ENCODE assay signal across 1 cellular context in the genomic region with DNA sequence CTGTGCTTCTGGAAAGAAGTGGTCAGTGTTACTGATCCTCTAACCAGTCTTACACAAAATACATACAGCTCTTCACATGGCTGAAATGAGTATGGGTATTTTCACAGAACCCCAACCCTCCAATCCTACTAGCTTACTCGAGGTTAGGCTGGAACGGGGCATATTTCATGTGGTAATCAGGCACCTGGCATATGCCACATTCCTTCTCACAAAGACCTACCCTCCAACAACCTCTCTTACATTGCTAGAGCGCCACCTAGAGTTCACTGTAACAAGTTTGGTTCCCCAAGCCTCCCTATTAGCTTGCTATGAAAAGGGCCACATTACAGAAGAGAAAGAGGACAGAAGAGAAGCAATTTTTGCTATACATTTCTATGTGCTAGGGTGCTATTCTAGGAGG.
TF ChIP-seq lines count a peak whose summit lies in the region.

No MANE protein-coding gene starts in this region.

TF ChIP-seq in HCT116, 20 proteins besides CTCF, POLR2A, EP300 and RAD21 (continued from another document):
- TF ChIP-seq ZNF274 (IDR thresholded peaks at IDR 0.05; ENCODE audit: low read depth, low read length): no peak
- no peak for TF ChIP-seq JUND (IDR thresholded peaks at IDR 0.05)
- no peak for TF ChIP-seq EZH2 (IDR thresholded peaks at IDR 0.05)
- no peak for TF ChIP-seq CEBPB (IDR thresholded peaks at IDR 0.05; ENCODE audit: low read depth)
- TF ChIP-seq, protein P1, sequence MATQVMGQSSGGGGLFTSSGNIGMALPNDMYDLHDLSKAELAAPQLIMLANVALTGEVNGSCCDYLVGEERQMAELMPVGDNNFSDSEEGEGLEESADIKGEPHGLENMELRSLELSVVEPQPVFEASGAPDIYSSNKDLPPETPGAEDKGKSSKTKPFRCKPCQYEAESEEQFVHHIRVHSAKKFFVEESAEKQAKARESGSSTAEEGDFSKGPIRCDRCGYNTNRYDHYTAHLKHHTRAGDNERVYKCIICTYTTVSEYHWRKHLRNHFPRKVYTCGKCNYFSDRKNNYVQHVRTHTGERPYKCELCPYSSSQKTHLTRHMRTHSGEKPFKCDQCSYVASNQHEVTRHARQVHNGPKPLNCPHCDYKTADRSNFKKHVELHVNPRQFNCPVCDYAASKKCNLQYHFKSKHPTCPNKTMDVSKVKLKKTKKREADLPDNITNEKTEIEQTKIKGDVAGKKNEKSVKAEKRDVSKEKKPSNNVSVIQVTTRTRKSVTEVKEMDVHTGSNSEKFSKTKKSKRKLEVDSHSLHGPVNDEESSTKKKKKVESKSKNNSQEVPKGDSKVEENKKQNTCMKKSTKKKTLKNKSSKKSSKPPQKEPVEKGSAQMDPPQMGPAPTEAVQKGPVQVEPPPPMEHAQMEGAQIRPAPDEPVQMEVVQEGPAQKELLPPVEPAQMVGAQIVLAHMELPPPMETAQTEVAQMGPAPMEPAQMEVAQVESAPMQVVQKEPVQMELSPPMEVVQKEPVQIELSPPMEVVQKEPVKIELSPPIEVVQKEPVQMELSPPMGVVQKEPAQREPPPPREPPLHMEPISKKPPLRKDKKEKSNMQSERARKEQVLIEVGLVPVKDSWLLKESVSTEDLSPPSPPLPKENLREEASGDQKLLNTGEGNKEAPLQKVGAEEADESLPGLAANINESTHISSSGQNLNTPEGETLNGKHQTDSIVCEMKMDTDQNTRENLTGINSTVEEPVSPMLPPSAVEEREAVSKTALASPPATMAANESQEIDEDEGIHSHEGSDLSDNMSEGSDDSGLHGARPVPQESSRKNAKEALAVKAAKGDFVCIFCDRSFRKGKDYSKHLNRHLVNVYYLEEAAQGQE (IDR thresholded peaks at IDR 0.05; ENCODE audit: low read depth): no peak
